ENCODE assay signal across 1 cellular context in the genomic region with DNA sequence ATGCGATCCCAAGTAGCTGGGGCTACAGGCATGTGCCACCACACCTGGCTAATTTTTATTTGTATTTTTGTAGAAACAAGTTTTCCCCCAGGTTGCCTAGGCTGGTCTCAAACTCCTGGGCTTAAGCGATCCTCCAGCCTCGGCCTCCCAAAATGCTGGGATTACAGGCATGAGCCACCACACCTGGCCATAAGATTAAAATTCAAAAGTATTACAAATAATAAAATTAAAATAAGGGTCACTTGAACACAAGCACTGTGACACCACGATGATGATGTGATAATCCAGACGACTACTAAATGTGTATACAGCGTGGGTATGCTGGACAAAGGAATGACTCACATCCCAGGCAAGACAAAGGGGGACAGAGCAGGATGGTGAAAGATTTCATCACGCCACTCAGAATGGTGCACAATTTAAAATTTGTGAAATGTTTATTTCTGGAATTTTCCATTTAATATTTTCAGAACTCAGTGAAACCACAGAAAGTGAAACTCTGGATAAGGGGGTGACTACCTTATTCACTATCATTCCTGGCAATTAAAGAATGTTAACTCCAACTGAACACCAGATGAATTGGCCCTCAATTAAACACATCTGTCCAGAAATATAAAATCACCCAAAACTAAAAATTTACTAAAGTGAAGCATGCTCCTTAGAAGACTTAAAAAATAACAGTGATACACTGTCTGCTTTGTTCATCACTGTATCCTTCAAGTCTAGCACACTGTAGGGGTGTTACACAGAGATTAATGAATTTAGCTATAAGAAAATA.
A peak's percentile ranks its signal among the peaks of the same experiment; 100 is the strongest.
TF ChIP-seq lines count a peak whose summit lies in the region.

No MANE protein-coding gene starts in this region.

TF ChIP-seq in K562, 482 proteins besides CTCF, POLR2A, EP300 and RAD21 (continued from another document and continues in another):
- TF ChIP-seq, protein P1, sequence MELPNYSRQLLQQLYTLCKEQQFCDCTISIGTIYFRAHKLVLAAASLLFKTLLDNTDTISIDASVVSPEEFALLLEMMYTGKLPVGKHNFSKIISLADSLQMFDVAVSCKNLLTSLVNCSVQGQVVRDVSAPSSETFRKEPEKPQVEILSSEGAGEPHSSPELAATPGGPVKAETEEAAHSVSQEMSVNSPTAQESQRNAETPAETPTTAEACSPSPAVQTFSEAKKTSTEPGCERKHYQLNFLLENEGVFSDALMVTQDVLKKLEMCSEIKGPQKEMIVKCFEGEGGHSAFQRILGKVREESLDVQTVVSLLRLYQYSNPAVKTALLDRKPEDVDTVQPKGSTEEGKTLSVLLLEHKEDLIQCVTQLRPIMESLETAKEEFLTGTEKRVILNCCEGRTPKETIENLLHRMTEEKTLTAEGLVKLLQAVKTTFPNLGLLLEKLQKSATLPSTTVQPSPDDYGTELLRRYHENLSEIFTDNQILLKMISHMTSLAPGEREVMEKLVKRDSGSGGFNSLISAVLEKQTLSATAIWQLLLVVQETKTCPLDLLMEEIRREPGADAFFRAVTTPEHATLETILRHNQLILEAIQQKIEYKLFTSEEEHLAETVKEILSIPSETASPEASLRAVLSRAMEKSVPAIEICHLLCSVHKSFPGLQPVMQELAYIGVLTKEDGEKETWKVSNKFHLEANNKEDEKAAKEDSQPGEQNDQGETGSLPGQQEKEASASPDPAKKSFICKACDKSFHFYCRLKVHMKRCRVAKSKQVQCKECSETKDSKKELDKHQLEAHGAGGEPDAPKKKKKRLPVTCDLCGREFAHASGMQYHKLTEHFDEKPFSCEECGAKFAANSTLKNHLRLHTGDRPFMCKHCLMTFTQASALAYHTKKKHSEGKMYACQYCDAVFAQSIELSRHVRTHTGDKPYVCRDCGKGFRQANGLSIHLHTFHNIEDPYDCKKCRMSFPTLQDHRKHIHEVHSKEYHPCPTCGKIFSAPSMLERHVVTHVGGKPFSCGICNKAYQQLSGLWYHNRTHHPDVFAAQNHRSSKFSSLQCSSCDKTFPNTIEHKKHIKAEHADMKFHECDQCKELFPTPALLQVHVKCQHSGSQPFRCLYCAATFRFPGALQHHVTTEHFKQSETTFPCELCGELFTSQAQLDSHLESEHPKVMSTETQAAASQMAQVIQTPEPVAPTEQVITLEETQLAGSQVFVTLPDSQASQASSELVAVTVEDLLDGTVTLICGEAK (IDR thresholded peaks at IDR 0.05) = no peak
- TF ChIP-seq, protein P1 (CRISPR knock-in tag; IDR thresholded peaks at IDR 0.05) = no peak
- TF ChIP-seq ZNF121 (CRISPR knock-in tag; conservative IDR thresholded peaks at IDR 0.05) = no peak
- no peak for TF ChIP-seq EHMT2 (IDR thresholded peaks at IDR 0.05)
- TF ChIP-seq, protein P2, sequence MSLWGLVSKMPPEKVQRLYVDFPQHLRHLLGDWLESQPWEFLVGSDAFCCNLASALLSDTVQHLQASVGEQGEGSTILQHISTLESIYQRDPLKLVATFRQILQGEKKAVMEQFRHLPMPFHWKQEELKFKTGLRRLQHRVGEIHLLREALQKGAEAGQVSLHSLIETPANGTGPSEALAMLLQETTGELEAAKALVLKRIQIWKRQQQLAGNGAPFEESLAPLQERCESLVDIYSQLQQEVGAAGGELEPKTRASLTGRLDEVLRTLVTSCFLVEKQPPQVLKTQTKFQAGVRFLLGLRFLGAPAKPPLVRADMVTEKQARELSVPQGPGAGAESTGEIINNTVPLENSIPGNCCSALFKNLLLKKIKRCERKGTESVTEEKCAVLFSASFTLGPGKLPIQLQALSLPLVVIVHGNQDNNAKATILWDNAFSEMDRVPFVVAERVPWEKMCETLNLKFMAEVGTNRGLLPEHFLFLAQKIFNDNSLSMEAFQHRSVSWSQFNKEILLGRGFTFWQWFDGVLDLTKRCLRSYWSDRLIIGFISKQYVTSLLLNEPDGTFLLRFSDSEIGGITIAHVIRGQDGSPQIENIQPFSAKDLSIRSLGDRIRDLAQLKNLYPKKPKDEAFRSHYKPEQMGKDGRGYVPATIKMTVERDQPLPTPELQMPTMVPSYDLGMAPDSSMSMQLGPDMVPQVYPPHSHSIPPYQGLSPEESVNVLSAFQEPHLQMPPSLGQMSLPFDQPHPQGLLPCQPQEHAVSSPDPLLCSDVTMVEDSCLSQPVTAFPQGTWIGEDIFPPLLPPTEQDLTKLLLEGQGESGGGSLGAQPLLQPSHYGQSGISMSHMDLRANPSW (CRISPR knock-in tag; IDR thresholded peaks at IDR 0.05) = no peak
- no peak for TF ChIP-seq ZNF41 (CRISPR knock-in tag; conservative IDR thresholded peaks at IDR 0.05)
- TF ChIP-seq, protein P3, sequence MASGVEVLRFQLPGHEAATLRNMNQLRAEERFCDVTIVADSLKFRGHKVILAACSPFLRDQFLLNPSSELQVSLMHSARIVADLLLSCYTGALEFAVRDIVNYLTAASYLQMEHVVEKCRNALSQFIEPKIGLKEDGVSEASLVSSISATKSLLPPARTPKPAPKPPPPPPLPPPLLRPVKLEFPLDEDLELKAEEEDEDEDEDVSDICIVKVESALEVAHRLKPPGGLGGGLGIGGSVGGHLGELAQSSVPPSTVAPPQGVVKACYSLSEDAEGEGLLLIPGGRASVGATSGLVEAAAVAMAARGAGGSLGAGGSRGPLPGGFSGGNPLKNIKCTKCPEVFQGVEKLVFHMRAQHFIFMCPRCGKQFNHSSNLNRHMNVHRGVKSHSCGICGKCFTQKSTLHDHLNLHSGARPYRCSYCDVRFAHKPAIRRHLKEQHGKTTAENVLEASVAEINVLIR (CRISPR knock-in tag; IDR thresholded peaks at IDR 0.05) = no peak
- TF ChIP-seq, protein P4, sequence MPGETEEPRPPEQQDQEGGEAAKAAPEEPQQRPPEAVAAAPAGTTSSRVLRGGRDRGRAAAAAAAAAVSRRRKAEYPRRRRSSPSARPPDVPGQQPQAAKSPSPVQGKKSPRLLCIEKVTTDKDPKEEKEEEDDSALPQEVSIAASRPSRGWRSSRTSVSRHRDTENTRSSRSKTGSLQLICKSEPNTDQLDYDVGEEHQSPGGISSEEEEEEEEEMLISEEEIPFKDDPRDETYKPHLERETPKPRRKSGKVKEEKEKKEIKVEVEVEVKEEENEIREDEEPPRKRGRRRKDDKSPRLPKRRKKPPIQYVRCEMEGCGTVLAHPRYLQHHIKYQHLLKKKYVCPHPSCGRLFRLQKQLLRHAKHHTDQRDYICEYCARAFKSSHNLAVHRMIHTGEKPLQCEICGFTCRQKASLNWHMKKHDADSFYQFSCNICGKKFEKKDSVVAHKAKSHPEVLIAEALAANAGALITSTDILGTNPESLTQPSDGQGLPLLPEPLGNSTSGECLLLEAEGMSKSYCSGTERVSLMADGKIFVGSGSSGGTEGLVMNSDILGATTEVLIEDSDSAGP (CRISPR knock-in tag; IDR thresholded peaks at IDR 0.05) = no peak
- TF ChIP-seq SMARCE1 (IDR thresholded peaks at IDR 0.05) = peak; percentile 60; the same call in 1 of the 2 replicates
- TF ChIP-seq ZNF165 (CRISPR knock-in tag; IDR thresholded peaks at IDR 0.05; ENCODE audit: borderline replicate concordance) = no peak
- TF ChIP-seq PCBP2 (IDR thresholded peaks at IDR 0.05; ENCODE audit: low read depth, low read length, poor library complexity, severe bottlenecking) = no peak
- no peak for TF ChIP-seq BRCA1 (IDR thresholded peaks at IDR 0.05)
- no peak for TF ChIP-seq BRCA1 (CRISPR knock-in tag; IDR thresholded peaks at IDR 0.05)
- TF ChIP-seq ELF1 (tag; IDR thresholded peaks at IDR 0.05) = no peak
- TF ChIP-seq, protein P5, sequence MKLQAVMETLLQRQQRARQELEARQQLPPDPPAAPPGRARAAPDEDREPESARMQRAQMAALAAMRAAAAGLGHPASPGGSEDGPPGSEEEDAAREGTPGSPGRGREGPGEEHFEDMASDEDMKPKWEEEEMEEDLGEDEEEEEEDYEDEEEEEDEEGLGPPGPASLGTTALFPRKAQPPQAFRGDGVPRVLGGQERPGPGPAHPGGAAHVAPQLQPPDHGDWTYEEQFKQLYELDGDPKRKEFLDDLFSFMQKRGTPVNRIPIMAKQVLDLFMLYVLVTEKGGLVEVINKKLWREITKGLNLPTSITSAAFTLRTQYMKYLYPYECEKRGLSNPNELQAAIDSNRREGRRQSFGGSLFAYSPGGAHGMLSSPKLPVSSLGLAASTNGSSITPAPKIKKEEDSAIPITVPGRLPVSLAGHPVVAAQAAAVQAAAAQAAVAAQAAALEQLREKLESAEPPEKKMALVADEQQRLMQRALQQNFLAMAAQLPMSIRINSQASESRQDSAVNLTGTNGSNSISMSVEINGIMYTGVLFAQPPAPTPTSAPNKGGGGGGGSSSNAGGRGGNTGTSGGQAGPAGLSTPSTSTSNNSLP (IDR thresholded peaks at IDR 0.05; ENCODE audit: borderline replicate concordance, low read depth, low read length) = no peak
- TF ChIP-seq BRD9 (IDR thresholded peaks at IDR 0.05; ENCODE audit: low read depth, partially characterized antibody) = peak; percentile 40
- TF ChIP-seq GATAD2A (IDR thresholded peaks at IDR 0.05) = no peak
- TF ChIP-seq CTBP1 (IDR thresholded peaks at IDR 0.05; ENCODE audit: borderline replicate concordance) = no peak
- TF ChIP-seq CBX2 (IDR thresholded peaks at IDR 0.05; ENCODE audit: insufficient read depth, low read length, poor library complexity, severe bottlenecking) = no peak
- no peak for TF ChIP-seq RHOXF2B (CRISPR knock-in tag; conservative IDR thresholded peaks at IDR 0.05)
- peak; percentile 40; the same call in 1 of the 2 replicates for TF ChIP-seq DMBX1 (CRISPR knock-in tag; IDR thresholded peaks at IDR 0.05; ENCODE audit: borderline replicate concordance)
- TF ChIP-seq FOXJ3 (CRISPR knock-in tag; IDR thresholded peaks at IDR 0.05) = no peak
- no peak for TF ChIP-seq ZNF561 (CRISPR knock-in tag; conservative IDR thresholded peaks at IDR 0.05)
- TF ChIP-seq ILF3 (IDR thresholded peaks at IDR 0.05; ENCODE audit: borderline replicate concordance) = no peak
- TF ChIP-seq SMARCA4 (IDR thresholded peaks at IDR 0.05) = peak; percentile 67; the same call in 1 of the 2 replicates
- no peak for TF ChIP-seq ZNF274 (IDR thresholded peaks at IDR 0.05; ENCODE audit: borderline replicate concordance, low read depth, low read length)
- TF ChIP-seq DPF2 (IDR thresholded peaks at IDR 0.05) = peak; percentile 63
- TF ChIP-seq ZNF212 (CRISPR knock-in tag; IDR thresholded peaks at IDR 0.05) = no peak
- TF ChIP-seq FOXJ2 (tag; IDR thresholded peaks at IDR 0.05) = no peak
- TF ChIP-seq MTA2 (IDR thresholded peaks at IDR 0.05; ENCODE audit: low read depth) = no peak
- TF ChIP-seq, protein P6, sequence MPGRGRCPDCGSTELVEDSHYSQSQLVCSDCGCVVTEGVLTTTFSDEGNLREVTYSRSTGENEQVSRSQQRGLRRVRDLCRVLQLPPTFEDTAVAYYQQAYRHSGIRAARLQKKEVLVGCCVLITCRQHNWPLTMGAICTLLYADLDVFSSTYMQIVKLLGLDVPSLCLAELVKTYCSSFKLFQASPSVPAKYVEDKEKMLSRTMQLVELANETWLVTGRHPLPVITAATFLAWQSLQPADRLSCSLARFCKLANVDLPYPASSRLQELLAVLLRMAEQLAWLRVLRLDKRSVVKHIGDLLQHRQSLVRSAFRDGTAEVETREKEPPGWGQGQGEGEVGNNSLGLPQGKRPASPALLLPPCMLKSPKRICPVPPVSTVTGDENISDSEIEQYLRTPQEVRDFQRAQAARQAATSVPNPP (IDR thresholded peaks at IDR 0.05; ENCODE audit: borderline replicate concordance, insufficient read depth, insufficient read length) = no peak
- TF ChIP-seq STAT5B (CRISPR knock-in tag; IDR thresholded peaks at IDR 0.05) = no peak
- TF ChIP-seq, protein P7, sequence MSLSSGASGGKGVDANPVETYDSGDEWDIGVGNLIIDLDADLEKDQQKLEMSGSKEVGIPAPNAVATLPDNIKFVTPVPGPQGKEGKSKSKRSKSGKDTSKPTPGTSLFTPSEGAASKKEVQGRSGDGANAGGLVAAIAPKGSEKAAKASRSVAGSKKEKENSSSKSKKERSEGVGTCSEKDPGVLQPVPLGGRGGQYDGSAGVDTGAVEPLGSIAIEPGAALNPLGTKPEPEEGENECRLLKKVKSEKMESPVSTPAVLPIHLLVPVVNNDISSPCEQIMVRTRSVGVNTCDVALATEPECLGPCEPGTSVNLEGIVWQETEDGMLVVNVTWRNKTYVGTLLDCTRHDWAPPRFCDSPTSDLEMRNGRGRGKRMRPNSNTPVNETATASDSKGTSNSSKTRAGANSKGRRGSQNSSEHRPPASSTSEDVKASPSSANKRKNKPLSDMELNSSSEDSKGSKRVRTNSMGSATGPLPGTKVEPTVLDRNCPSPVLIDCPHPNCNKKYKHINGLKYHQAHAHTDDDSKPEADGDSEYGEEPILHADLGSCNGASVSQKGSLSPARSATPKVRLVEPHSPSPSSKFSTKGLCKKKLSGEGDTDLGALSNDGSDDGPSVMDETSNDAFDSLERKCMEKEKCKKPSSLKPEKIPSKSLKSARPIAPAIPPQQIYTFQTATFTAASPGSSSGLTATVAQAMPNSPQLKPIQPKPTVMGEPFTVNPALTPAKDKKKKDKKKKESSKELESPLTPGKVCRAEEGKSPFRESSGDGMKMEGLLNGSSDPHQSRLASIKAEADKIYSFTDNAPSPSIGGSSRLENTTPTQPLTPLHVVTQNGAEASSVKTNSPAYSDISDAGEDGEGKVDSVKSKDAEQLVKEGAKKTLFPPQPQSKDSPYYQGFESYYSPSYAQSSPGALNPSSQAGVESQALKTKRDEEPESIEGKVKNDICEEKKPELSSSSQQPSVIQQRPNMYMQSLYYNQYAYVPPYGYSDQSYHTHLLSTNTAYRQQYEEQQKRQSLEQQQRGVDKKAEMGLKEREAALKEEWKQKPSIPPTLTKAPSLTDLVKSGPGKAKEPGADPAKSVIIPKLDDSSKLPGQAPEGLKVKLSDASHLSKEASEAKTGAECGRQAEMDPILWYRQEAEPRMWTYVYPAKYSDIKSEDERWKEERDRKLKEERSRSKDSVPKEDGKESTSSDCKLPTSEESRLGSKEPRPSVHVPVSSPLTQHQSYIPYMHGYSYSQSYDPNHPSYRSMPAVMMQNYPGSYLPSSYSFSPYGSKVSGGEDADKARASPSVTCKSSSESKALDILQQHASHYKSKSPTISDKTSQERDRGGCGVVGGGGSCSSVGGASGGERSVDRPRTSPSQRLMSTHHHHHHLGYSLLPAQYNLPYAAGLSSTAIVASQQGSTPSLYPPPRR (CRISPR knock-in tag; IDR thresholded peaks at IDR 0.05; ENCODE audit: borderline replicate concordance) = no peak
- TF ChIP-seq BACH1 (tag; IDR thresholded peaks at IDR 0.05) = 0 out of 2 replicates have a peak, but pooled peaks have one; percentile 27
